In genomic region chr5:176432707-176433106, GRCh38 we compare ENCODE assay signal across 7 cellular contexts.
"Had no signal": no experiment of that assay in that cellular context is flagged by ENCODE, and none has a peak within 500 bp of the region (broad histone marks: within the 10 kb centered on the region; RNA-seq: fewer than 3 reads in every experiment).

No MANE protein-coding gene starts in this region.

- H3K27ac Mint-ChIP-seq: GM23338 had no signal

- H3K4me1 Mint-ChIP-seq: GM23338, H9 had no signal

- ATAC-seq: GM23338 had no signal

- H3K4me3 ChIP-seq: GM23338 had no signal

- H3K4me2 ChIP-seq: GM23338 had no signal

- H2AFZ ChIP-seq: GM23338 had no signal

- DNase-seq: H9, HCEC 1CT, IMR-90 had no signal

- FAIRE-seq: H1, H54, HTR-8/SVneo had no signal

- H3K4me3 Mint-ChIP-seq: GM23338, H9 had no signal
